ENCODE assay signal across 8 cellular contexts in the genomic region with DNA sequence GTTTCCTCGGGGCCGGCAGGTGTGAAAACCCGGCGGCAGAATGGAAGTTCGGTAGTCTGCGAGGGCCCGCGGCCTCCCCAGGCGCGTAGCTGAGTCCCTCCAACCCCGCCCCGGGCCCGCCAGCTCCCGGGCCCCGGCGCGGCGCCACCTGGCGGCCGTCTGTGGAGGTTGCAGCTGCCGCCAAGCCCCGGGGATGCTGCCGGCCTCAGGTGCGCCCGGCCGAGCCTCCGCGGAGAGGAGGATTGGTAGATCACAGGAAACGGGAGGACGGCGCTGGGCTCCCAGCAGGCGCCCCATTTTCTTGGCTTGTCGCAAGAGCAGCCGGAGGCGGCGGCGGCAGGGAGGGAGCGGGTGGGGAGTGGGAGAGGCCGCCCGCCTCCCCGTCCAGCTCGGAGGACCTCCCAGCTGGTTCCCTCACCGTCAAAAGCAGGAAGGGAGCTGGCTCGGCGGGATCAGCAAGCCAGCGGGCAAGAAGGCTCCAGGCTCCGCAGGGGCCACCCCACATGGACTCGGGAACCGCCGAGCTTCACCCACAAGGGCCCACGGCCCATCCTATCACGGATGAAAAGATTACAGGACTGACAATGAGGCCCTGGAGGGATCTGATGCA. TPM values are rescaled to one million over a fixed set of nuclear protein-coding genes. Genes with fewer than 3 reads are reported as not detected.
DNase-seq lines count a peak whose midpoint lies in the region; ATAC-seq and TF ChIP-seq lines count a peak whose summit lies in the region.
"Not testable (repeated sequence)": the region's sequence is repeated elsewhere in the genome, so short reads cannot be mapped to it uniquely, and the experiment has no call there.

No MANE protein-coding gene starts in this region.

- TF ChIP-seq CTCF in epithelial cell of proximal tubule (conservative IDR thresholded peaks at IDR 0.05; ENCODE audit: low read depth, low read length), result not testable (repeated sequence)

- not testable (repeated sequence) for H3K27me3 ChIP-seq in mononuclear cell (ENCODE audit: insufficient read depth, low read length)

- H3K9me3 ChIP-seq in mononuclear cell (ENCODE audit: low read depth, low read length), result not testable (repeated sequence)

- H3K4me3 ChIP-seq in epithelial cell of proximal tubule (ENCODE audit: low read depth, low read length), result peak overlapping the region; percentile 56
- peak overlapping the region; percentile 26 for H3K4me3 ChIP-seq in mononuclear cell (ENCODE audit: low read length)

- ATAC-seq in GM21381 (IDR thresholded peaks at IDR 0.05; ENCODE audit: unreplicated experiment), result peak; percentile 93

- not testable (repeated sequence) for H3K4me1 ChIP-seq in mononuclear cell (ENCODE audit: insufficient read depth, low read length)

- peak; percentile 29 for DNase-seq in COLO829 (ENCODE audit: low spot score)
- peak; percentile 26 for DNase-seq in HPDE6-E6E7 (ENCODE audit: extremely low spot score)
- DNase-seq in NK-92 treated with Interleukin-12 subunit alpha and Interleukin-12 subunit beta, amount 100 ng/mL, for 24 hours (lab: John Stamatoyannopoulos, UW), result peak; percentile 69
- peak; percentile 73 for DNase-seq in activated T-cell treated with anti-CD3 and anti-CD28 coated beads for 1 hour (ENCODE audit: low read depth)
- not testable (repeated sequence) for DNase-seq in epithelial cell of proximal tubule (ENCODE audit: low read depth)
- peak; percentile 77 for DNase-seq in stimulated activated CD8-positive, alpha-beta memory T cell treated with anti-CD3 and anti-CD28 coated beads, Interleukin-15, amount 100 ng/mL, for 24 hours (ENCODE audit: low read depth)

RNA-seq across cellular contexts. Expression of a gene that starts 10.5 kb away (rescaled TPM):
- total RNA-seq in epithelial cell of proximal tubule (not detected in 2 replicates), mononuclear cell (26.2 TPM)

Comparison
In these comparisons a context has a peak if more than half of its experiments do, and no peak if none do; other contexts are left out.
1. RNA of a gene that starts 10.5 kb away (total RNA-seq): 26.2 TPM in mononuclear cell (single experiment); not detected in epithelial cell of proximal tubule; every median in the first group is over 10 times any median in the second.